In genomic region chr5:97179457-97179856, GRCh38 we compare ENCODE assay signal across 1 cellular context.
TF ChIP-seq lines count a peak whose summit lies in the region.

No MANE protein-coding gene starts in this region.

TF ChIP-seq in HEK293, 187 proteins besides CTCF, POLR2A, EP300 and RAD21 (continued from another document):
- TF ChIP-seq ZNF280D (tag by site-specific recombination; IDR thresholded peaks at IDR 0.05), result 0 out of 2 replicates have a peak, but pooled peaks have one; percentile 13
